Comparison of ENCODE assay signal across 1 cellular context in genomic region chr5:133694181-133694831, GRCh38.
TF ChIP-seq lines count a peak whose summit lies in the region.

No MANE protein-coding gene starts in this region.

TF ChIP-seq in H1, 55 proteins besides CTCF, POLR2A, EP300 and RAD21:
- TF ChIP-seq CHD7 (IDR thresholded peaks at IDR 0.05; ENCODE audit: insufficient replicate concordance, low read length) (no peak), POU5F1 (IDR thresholded peaks at IDR 0.05; ENCODE audit: low read depth, low read length) (no peak), TAF1 (IDR thresholded peaks at IDR 0.05; ENCODE audit: low read depth, low read length) (no peak), EZH2 (IDR thresholded peaks at IDR 0.05; ENCODE audit: low read depth, low read length, severe bottlenecking) (no peak), CBX8 (IDR thresholded peaks at IDR 0.05; ENCODE audit: borderline replicate concordance, low read depth, low read length) (no peak), JUND (IDR thresholded peaks at IDR 0.05; ENCODE audit: low read length) (no peak), GABPA (IDR thresholded peaks at IDR 0.05; ENCODE audit: borderline replicate concordance, insufficient read depth, low read length) (no peak), EGR1 (IDR thresholded peaks at IDR 0.05; ENCODE audit: borderline replicate concordance, low read depth, low read length) (no peak), RFX5 (IDR thresholded peaks at IDR 0.05; ENCODE audit: borderline replicate concordance, low read depth, low read length) (no peak), JUN (IDR thresholded peaks at IDR 0.05; ENCODE audit: low read depth, low read length) (no peak), FOSL1 (IDR thresholded peaks at IDR 0.05; ENCODE audit: insufficient read depth, low read depth, low read length) (no peak), TCF12 (IDR thresholded peaks at IDR 0.05; ENCODE audit: low read depth, low read length) (no peak), ASH2L (IDR thresholded peaks at IDR 0.05; ENCODE audit: low read length) (no peak), HDAC2 (IDR thresholded peaks at IDR 0.05; ENCODE audit: borderline replicate concordance in 1 of 2, low read depth in 2 of 2, low read length in 2 of 2) (no peak), NRF1 (IDR thresholded peaks at IDR 0.05; ENCODE audit: low read depth, low read length) (no peak)
